21 cellular contexts compared by ENCODE assay signal in the genomic region with DNA sequence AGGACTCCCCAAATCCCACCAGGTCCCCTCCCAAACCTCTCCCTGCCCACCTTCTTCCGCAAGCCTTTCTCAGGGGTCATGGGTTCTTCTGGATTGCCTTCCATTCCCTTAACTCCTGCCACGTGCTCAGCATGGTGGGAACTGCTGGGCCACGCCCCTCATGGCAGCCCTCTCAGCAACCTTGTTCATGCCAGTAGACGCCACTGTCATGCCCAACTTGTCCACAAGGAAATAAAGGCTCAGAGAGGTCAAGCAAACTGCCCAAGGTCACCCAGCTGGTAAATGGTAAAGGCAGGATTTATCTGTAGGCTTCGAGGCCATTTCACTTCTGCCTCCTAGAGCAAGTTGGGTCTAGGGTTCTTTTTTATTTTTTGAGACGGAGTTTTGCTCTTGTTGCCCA. TPM values are rescaled to one million over a fixed set of nuclear protein-coding genes. Genes with fewer than 3 reads are reported as not detected.
DNase-seq lines count a peak whose midpoint lies in the region; ATAC-seq and TF ChIP-seq lines count a peak whose summit lies in the region.
"Had no signal": no experiment of that assay in that cellular context is flagged by ENCODE, and none has a peak within 500 bp of the region (broad histone marks: within the 10 kb centered on the region; RNA-seq: fewer than 3 reads in every experiment).

No MANE protein-coding gene starts in this region.

- H3K27ac ChIP-seq in AG04450 (ENCODE audit: low read depth, low read length) (no peak overlapping the region), GM23338 (ENCODE audit: low read depth) (0 out of 2 replicates have a peak overlapping the region, but pooled peaks have one; percentile 12)
- H3K27ac ChIP-seq: gastrocnemius medialis, right lobe of liver, stomach, upper lobe of left lung had no signal

- H3K4me2 ChIP-seq in GM23338: no peak overlapping the region

- H3K27me3 Mint-ChIP-seq in GM23338 (ENCODE audit: insufficient read depth, low read depth, poor library complexity) (peaks cover 18% of the 10 kb centered on the region), mesothelial cell of epicardium (ENCODE audit: low read depth) (no peaks in the 10 kb centered on the region)
- H3K27me3 Mint-ChIP-seq in natural killer cell treated with Interleukin-12 subunit alpha and Interleukin-12 subunit beta and Interleukin-15 and Interleukin-18, amount 100 ng/mL, for 72 hours: no peaks in the 10 kb centered on the region
- H3K27me3 Mint-ChIP-seq: activated B cell treated with CpG ODN at 0.5 μM for 24 hours had no signal

- H3K9me3 ChIP-seq in AG04450 (ENCODE audit: control insufficient read depth, insufficient read depth, low read length): no peaks in the 10 kb centered on the region; the same call in 1 of the 2 replicates
- H3K9me3 ChIP-seq: gastrocnemius medialis, right lobe of liver, stomach, upper lobe of left lung had no signal

- 0 out of 2 replicates have a peak, but pooled peaks have one; percentile 12 for TF ChIP-seq CTCF in AG04450 (IDR thresholded peaks at IDR 0.05; ENCODE audit: low read depth, low read length)
- peak in 1 of 2 experiments; percentile 46; a peak in 2 of 4 replicates for TF ChIP-seq CTCF in GM23338 (conservative IDR thresholded peaks at IDR 0.05; ENCODE audit: low read depth in 2 of 2)
- peak; percentile 11 for TF ChIP-seq CTCF in mesothelial cell of epicardium (IDR thresholded peaks at IDR 0.05; ENCODE audit: unreplicated experiment)

- CTCF ChIA-PET in AG04450 (lab: Charles Lee): no interaction called here

- ATAC-seq in GM23338 (peak; percentile 18), SK-N-SH treated with all-trans-retinoic acid at 6 μM for 48 hours (0 out of 3 replicates have a peak, but pooled peaks have one; percentile 9), HG02885 (IDR thresholded peaks at IDR 0.05; ENCODE audit: poor library complexity, unreplicated experiment) (no peak), HG02840 (IDR thresholded peaks at IDR 0.05; ENCODE audit: low FRiP score, unreplicated experiment) (no peak)
- no peak for ATAC-seq in natural killer cell treated with Interleukin-12 subunit alpha and Interleukin-12 subunit beta and Interleukin-15 and Interleukin-18, amount 100 ng/mL, for 72 hours
- ATAC-seq: gastrocnemius medialis, left colon, right lobe of liver had no signal

- DNase-seq in AG04450 (ENCODE audit: low read depth, low spot score) (no peak), GM23338 (ENCODE audit: low spot score) (peak; percentile 65), mesothelial cell of epicardium (ENCODE audit: low spot score in 2 of 2, unreplicated experiment in 2 of 2) (no peak)
- DNase-seq in natural killer cell treated with Interleukin-12 subunit alpha and Interleukin-12 subunit beta and Interleukin-15 and Interleukin-18, amount 100 ng/mL, for 72 hours (ENCODE audit: low spot score): no peak
- DNase-seq in stimulated activated CD4-positive, alpha-beta T cell treated with anti-CD3 and anti-CD28 coated beads, Interleukin-15, amount 100 ng/mL, for 24 hours: no peak
- DNase-seq: activated B cell treated with CpG ODN at 0.5 μM for 24 hours; activated CD8-positive, alpha-beta memory T cell treated with anti-CD3 and anti-CD28 coated beads for 24 hours; cortex of kidney; gastrocnemius medialis; left colon; NCI-H1092; NCI-H526; nucleus accumbens; SHP77 treated with DMSO at 0.1 percent for 48 hours; stimulated activated CD4-positive, alpha-beta T cell treated with anti-CD3 and anti-CD28 coated beads, Interleukin-1b, Interleukin-23, amount 100 ng/mL, for 48 hours; stomach had no signal

- H3K9me3 Mint-ChIP-seq in GM23338 (no peaks in the 10 kb centered on the region; the same call in 2 of the 3 replicates), mesothelial cell of epicardium (no peaks in the 10 kb centered on the region)
- no peaks in the 10 kb centered on the region for H3K9me3 Mint-ChIP-seq in natural killer cell treated with Interleukin-12 subunit alpha and Interleukin-12 subunit beta and Interleukin-15 and Interleukin-18, amount 100 ng/mL, for 72 hours
- H3K9me3 Mint-ChIP-seq: activated B cell treated with CpG ODN at 0.5 μM for 24 hours had no signal

- H3K36me3 Mint-ChIP-seq in GM23338 (ENCODE audit: low read depth) (peaks cover 37% of the 10 kb centered on the region), mesothelial cell of epicardium (peaks cover 22% of the 10 kb centered on the region)
- peaks cover 6% of the 10 kb centered on the region for H3K36me3 Mint-ChIP-seq in natural killer cell treated with Interleukin-12 subunit alpha and Interleukin-12 subunit beta and Interleukin-15 and Interleukin-18, amount 100 ng/mL, for 72 hours

- no peaks in the 10 kb centered on the region for H3K79me2 ChIP-seq in GM23338 (replicated peaks; ENCODE audit: insufficient read depth)

- POLR2A ChIA-PET in AG04450 (lab: Yijun Ruan, JAX): no interaction called here

- H3K27ac Mint-ChIP-seq in GM23338: no peak overlapping the region
- no peak overlapping the region for H3K27ac Mint-ChIP-seq in mesothelial cell of epicardium
- no peak overlapping the region for H3K27ac Mint-ChIP-seq in natural killer cell treated with Interleukin-12 subunit alpha and Interleukin-12 subunit beta and Interleukin-15 and Interleukin-18, amount 100 ng/mL, for 72 hours
- H3K27ac Mint-ChIP-seq: activated B cell treated with CpG ODN at 0.5 μM for 24 hours had no signal

- H4K20me1 ChIP-seq in GM23338 (replicated peaks; ENCODE audit: insufficient read depth): peaks cover 11% of the 10 kb centered on the region; the same call in 1 of the 2 replicates

- peaks cover 13% of the 10 kb centered on the region for H3K36me3 ChIP-seq in GM23338 (ENCODE audit: insufficient read depth)

- no peaks in the 10 kb centered on the region for H3K27me3 ChIP-seq in AG04450 (ENCODE audit: control insufficient read depth, insufficient read depth, low read length)
- no peaks in the 10 kb centered on the region for H3K27me3 ChIP-seq in GM23338 (ENCODE audit: insufficient read depth)
- H3K27me3 ChIP-seq: gastrocnemius medialis, right lobe of liver, stomach, upper lobe of left lung had no signal

- H3F3A ChIP-seq in GM23338 (replicated peaks; ENCODE audit: low read depth): peaks cover 39% of the 10 kb centered on the region

- H3K4me1 Mint-ChIP-seq in GM23338: peaks cover 19% of the 10 kb centered on the region
- H3K4me1 Mint-ChIP-seq in mesothelial cell of epicardium: no peaks in the 10 kb centered on the region
- H3K4me1 Mint-ChIP-seq in natural killer cell treated with Interleukin-12 subunit alpha and Interleukin-12 subunit beta and Interleukin-15 and Interleukin-18, amount 100 ng/mL, for 72 hours (ENCODE audit: low read depth in 2 of 2): peaks cover 20 to 30% of the 10 kb centered on the region in 2 donors

- H3K9me2 ChIP-seq in GM23338 (ENCODE audit: insufficient read depth): no peaks in the 10 kb centered on the region

- H2AFZ ChIP-seq in GM23338: no peak overlapping the region

- H3K4me1 ChIP-seq in GM23338 (ENCODE audit: insufficient read depth): no peaks in the 10 kb centered on the region
- H3K4me1 ChIP-seq: gastrocnemius medialis, right lobe of liver had no signal

- H3K4me3 Mint-ChIP-seq in GM23338 (no peak overlapping the region), mesothelial cell of epicardium (no peak overlapping the region)
- H3K4me3 Mint-ChIP-seq in natural killer cell treated with Interleukin-12 subunit alpha and Interleukin-12 subunit beta and Interleukin-15 and Interleukin-18, amount 100 ng/mL, for 72 hours: no peak overlapping the region
- H3K4me3 Mint-ChIP-seq: activated B cell treated with CpG ODN at 0.5 μM for 24 hours had no signal

- H3K4me3 ChIP-seq in AG04450 (ENCODE audit: low read depth, low read length): no peak overlapping the region
- no peak overlapping the region for H3K4me3 ChIP-seq in GM23338
- H3K4me3 ChIP-seq: gastrocnemius medialis, right lobe of liver, stomach, upper lobe of left lung had no signal

TF ChIP-seq in GM23338, 12 proteins besides CTCF, POLR2A, EP300 and RAD21 (continues in another document):
- no peak for TF ChIP-seq CREB1 (CRISPR knock-in tag; IDR thresholded peaks at IDR 0.05; ENCODE audit: low read depth)
- TF ChIP-seq STAT1 (IDR thresholded peaks at IDR 0.05; ENCODE audit: unreplicated experiment): no peak
- TF ChIP-seq EZH2phosphoT487 (IDR thresholded peaks at IDR 0.05; ENCODE audit: unreplicated experiment): no peak
- no peak for TF ChIP-seq ZNF331 (CRISPR knock-in tag; IDR thresholded peaks at IDR 0.05; ENCODE audit: low read depth)

TF ChIP-seq in SK-N-SH treated with all-trans-retinoic acid at 6 μM for 48 hours, 23 proteins besides CTCF, POLR2A, EP300 and RAD21 (continues in another document):
- TF ChIP-seq TCF4 (CRISPR knock-in tag; IDR thresholded peaks at IDR 0.05; ENCODE audit: borderline replicate concordance) (no peak), ZFP3 (CRISPR knock-in tag; IDR thresholded peaks at IDR 0.05) (no peak), ZNF8 (CRISPR knock-in tag; IDR thresholded peaks at IDR 0.05) (no peak)

RNA-seq across cellular contexts. Expression of gene PRAM1, which starts 10.9 kb away (rescaled TPM):
- polyA plus RNA-seq in AG04450 (2011; rRNA removed) (not detected in 2 replicates), GM23338 (2016; fragmentation: Nextera tagmentation; extraction: Ambion mirVana) (0.54 TPM in 1 of 2 replicates, not detected in the other)
- not detected in 2 replicates for polyA minus RNA-seq in AG04450 (2011; rRNA and poly(A)+ RNA removed)
- total RNA-seq in GM23338 (2014; rRNA removed; shearing (Covaris generic)): 0.07 and 0.31 TPM in 2 replicates
- total RNA-seq in mesothelial cell of epicardium: 0.70 to 1.2 TPM (median 0.94 TPM) in 3 replicates
- total RNA-seq in natural killer cell treated with Interleukin-12 subunit alpha and Interleukin-12 subunit beta and Interleukin-15 and Interleukin-18, amount 100 ng/mL, for 72 hours: 1 to 10 TPM; 1.5 to 2.0 TPM

RNA-seq across cellular contexts. Expression of gene ZNF414, which starts 22.4 kb away (rescaled TPM):
- 2.0 and 3.6 TPM in 2 replicates for polyA plus RNA-seq in AG04450 (2011; rRNA removed)
- 1.6 and 2.9 TPM in 2 replicates for polyA minus RNA-seq in AG04450 (2011; rRNA and poly(A)+ RNA removed)
- total RNA-seq in GM23338 (2014; rRNA removed; shearing (Covaris generic)): 29.2 and 45.0 TPM in 2 replicates
- polyA plus RNA-seq in GM23338 (2016; fragmentation: Nextera tagmentation; extraction: Ambion mirVana): 27.4 and 31.6 TPM in 2 replicates
- 33.5 to 37.1 TPM (median 35.5 TPM) in 3 replicates for total RNA-seq in mesothelial cell of epicardium
- total RNA-seq in natural killer cell treated with Interleukin-12 subunit alpha and Interleukin-12 subunit beta and Interleukin-15 and Interleukin-18, amount 100 ng/mL, for 72 hours: 10 to 100 TPM; 15.5 to 16.8 TPM

RNA-seq across cellular contexts. Expression of gene HNRNPM, which starts 46.8 kb away (rescaled TPM):
- polyA plus RNA-seq in AG04450 (2011; rRNA removed) (99.6 and 122 TPM in 2 replicates), GM23338 (2016; fragmentation: Nextera tagmentation; extraction: Ambion mirVana) (276 and 291 TPM in 2 replicates)
- 51.2 and 60.4 TPM in 2 replicates for polyA minus RNA-seq in AG04450 (2011; rRNA and poly(A)+ RNA removed)
- total RNA-seq in GM23338 (2014; rRNA removed; shearing (Covaris generic)): 359 and 389 TPM in 2 replicates
- 249 to 259 TPM (median 252 TPM) in 3 replicates for total RNA-seq in mesothelial cell of epicardium
- total RNA-seq in natural killer cell treated with Interleukin-12 subunit alpha and Interleukin-12 subunit beta and Interleukin-15 and Interleukin-18, amount 100 ng/mL, for 72 hours: 100 to 1,000 TPM; 259 to 373 TPM

Comparison
In these comparisons a context has a peak if more than half of its experiments do, and no peak if none do; other contexts are left out.
1. ATAC-seq: peak in GM23338 (single experiment) and SK-N-SH treated with all-trans-retinoic acid at 6 μM for 48 hours (single experiment); none in natural killer cell treated with Interleukin-12 subunit alpha and Interleukin-12 subunit beta and Interleukin-15 and Interleukin-18, amount 100 ng/mL, for 72 hours (0 of 2), HG02885 (single experiment) and HG02840 (single experiment).